In genomic region chr1:247112479-247112781, GRCh38 we compare ENCODE assay signal across 1 cellular context.
TF ChIP-seq lines count a peak whose summit lies in the region.

No MANE protein-coding gene starts in this region.

TF ChIP-seq in K562, 482 proteins besides CTCF, POLR2A, EP300 and RAD21:
- TF ChIP-seq STAG1 (CRISPR knock-in tag; IDR thresholded peaks at IDR 0.05; ENCODE audit: borderline replicate concordance), result peak; percentile 43; the same call in 1 of the 2 replicates
- peak; percentile 78 for TF ChIP-seq NFIC (IDR thresholded peaks at IDR 0.05)
- TF ChIP-seq SP2 (IDR thresholded peaks at IDR 0.05; ENCODE audit: extremely low read depth, low read depth, low read length, poor library complexity, severe bottlenecking), result no peak
- TF ChIP-seq CSDE1 (IDR thresholded peaks at IDR 0.05), result no peak
